1 cellular context compared by ENCODE assay signal in the genomic region with DNA sequence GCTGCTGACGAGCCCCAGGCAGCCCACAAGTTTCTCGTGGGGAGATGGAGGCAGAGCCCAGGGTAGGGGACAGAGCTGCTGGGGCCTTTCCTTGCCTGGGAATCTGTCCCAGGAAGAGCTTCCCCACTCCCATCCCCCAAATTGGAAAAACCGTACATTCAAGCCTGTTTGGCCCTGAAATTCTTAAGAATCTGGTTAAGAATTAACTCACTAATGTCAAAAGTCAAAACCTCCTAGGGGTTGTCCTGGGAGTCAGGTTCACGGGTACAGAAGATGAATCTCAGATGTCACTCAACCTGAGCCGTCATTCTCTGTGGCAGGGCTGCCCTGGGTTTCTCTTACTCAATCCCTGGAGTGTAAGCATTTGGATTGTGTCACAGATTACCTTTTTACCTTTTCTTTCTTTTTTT.
TF ChIP-seq lines count a peak whose summit lies in the region.

No MANE protein-coding gene starts in this region.

TF ChIP-seq in GM12878, 131 proteins besides CTCF, POLR2A, EP300 and RAD21:
- TF ChIP-seq, protein P1, sequence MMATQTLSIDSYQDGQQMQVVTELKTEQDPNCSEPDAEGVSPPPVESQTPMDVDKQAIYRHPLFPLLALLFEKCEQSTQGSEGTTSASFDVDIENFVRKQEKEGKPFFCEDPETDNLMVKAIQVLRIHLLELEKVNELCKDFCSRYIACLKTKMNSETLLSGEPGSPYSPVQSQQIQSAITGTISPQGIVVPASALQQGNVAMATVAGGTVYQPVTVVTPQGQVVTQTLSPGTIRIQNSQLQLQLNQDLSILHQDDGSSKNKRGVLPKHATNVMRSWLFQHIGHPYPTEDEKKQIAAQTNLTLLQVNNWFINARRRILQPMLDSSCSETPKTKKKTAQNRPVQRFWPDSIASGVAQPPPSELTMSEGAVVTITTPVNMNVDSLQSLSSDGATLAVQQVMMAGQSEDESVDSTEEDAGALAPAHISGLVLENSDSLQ (IDR thresholded peaks at IDR 0.05) = 0 out of 2 replicates have a peak, but pooled peaks have one; percentile 7
- TF ChIP-seq BHLHE40 (IDR thresholded peaks at IDR 0.05; ENCODE audit: borderline replicate concordance in 1 of 2, low read depth in 2 of 2, low read length in 1 of 2) (no peak), POLR2AphosphoS2 (IDR thresholded peaks at IDR 0.05; ENCODE audit: low read depth, low read length) (no peak)
- TF ChIP-seq, protein P2, sequence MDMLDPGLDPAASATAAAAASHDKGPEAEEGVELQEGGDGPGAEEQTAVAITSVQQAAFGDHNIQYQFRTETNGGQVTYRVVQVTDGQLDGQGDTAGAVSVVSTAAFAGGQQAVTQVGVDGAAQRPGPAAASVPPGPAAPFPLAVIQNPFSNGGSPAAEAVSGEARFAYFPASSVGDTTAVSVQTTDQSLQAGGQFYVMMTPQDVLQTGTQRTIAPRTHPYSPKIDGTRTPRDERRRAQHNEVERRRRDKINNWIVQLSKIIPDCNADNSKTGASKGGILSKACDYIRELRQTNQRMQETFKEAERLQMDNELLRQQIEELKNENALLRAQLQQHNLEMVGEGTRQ (IDR thresholded peaks at IDR 0.05; ENCODE audit: borderline replicate concordance, low read depth, low read length) = no peak
